In the genomic region with DNA sequence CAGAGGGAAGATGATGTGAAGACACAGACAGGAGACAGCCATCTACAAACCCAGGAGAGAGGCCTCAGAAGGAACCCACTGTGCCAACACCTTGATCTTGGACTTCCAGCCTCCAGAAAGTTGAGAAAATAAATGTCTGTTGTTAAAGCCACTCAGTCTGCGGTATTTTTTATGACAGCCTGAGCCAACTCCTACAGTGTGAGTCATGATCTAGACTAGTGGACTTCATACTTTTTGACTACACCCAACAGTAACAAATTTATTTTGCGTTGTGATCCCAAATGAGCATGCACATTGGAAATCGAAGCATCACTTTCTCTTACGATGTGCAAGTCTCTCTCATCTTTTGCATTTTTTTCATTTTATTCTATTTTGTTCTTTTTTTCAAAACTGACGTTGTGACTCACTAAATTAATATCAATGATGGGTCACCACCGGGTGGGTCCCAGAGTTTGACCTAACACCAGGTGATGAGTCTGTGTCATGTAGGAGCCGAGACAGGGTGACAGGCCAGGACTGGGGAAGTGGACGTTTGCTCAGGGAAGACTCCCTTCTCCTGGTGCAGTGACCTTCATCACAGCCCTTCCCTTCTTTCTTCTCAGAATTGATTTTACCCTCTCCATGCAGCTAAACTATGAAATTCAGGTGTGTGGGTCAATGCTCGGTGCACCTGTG, we compare ENCODE assay signal across 13 cellular contexts. TPM values are rescaled to one million over a fixed set of nuclear protein-coding genes. Genes with fewer than 3 reads are reported as not detected.
DNase-seq lines count a peak whose midpoint lies in the region; ATAC-seq and TF ChIP-seq lines count a peak whose summit lies in the region.
"Had no signal": no experiment of that assay in that cellular context is flagged by ENCODE, and none has a peak within 500 bp of the region (broad histone marks: within the 10 kb centered on the region; RNA-seq: fewer than 3 reads in every experiment).

No MANE protein-coding gene starts in this region.

- no peak for TF ChIP-seq CTCF in choroid plexus epithelial cell (conservative IDR thresholded peaks at IDR 0.05; ENCODE audit: low read depth, low read length)

- peak overlapping the region; percentile 13 for H2AFZ ChIP-seq in neuron (ENCODE audit: low read depth, low read length)

- H3K4me3 ChIP-seq in choroid plexus epithelial cell (ENCODE audit: low read depth, low read length) (no peak overlapping the region), neuron (ENCODE audit: low read length) (no peak overlapping the region)
- H3K4me3 ChIP-seq: thyroid gland had no signal

- no peaks in the 10 kb centered on the region for H3K9me3 ChIP-seq in neuron (ENCODE audit: low read length)
- H3K9me3 ChIP-seq: thyroid gland had no signal

- H3K27me3 ChIP-seq in neuron (ENCODE audit: insufficient read depth, low read length), result no peaks in the 10 kb centered on the region
- H3K27me3 ChIP-seq: thyroid gland had no signal

- H3K36me3 ChIP-seq in neuron (ENCODE audit: insufficient read depth, low read length), result no peaks in the 10 kb centered on the region
- H3K36me3 ChIP-seq: thyroid gland had no signal

- DNase-seq in EH (ENCODE audit: low read depth) (peak; percentile 34), M059J (ENCODE audit: low read depth) (peak; percentile 37), choroid plexus epithelial cell (ENCODE audit: low read depth) (peak; percentile 4), OCI-M1 (lab: John Stamatoyannopoulos, UW) (no peak), NCI-H1417 treated with DMSO at 0.1 percent for 48 hours (lab: John Stamatoyannopoulos, UW) (no peak), kidney glomerular epithelial cell (lab: John Stamatoyannopoulos, UW) (no peak)
- DNase-seq: cortex of kidney, NCI-H510A treated with DMSO at 0.1 percent for 48 hours had no signal

- ATAC-seq in GM18519 (IDR thresholded peaks at IDR 0.05; ENCODE audit: low FRiP score, unreplicated experiment), result no peak

- peaks cover 14% of the 10 kb centered on the region for H3K4me1 ChIP-seq in neuron (ENCODE audit: insufficient read depth, low read length)

RNA-seq across cellular contexts. Expression of a gene that starts 28.9 kb away (rescaled TPM):
- 5.6 and 7.2 TPM in 2 replicates for total RNA-seq in M059J (2014; rRNA removed; shearing (Covaris generic))

RNA-seq across cellular contexts. Expression of a gene that starts 36.8 kb away (rescaled TPM):
- not detected in 2 replicates for total RNA-seq in M059J (2014; rRNA removed; shearing (Covaris generic))
- total RNA-seq: natural killer cell; T-helper 2 cell treated with Interferon-gamma antibody and Interleukin-4, amounts not matched to agents 100 ng/mL and 5 ng/mL, for 36 hours; thyroid gland had no signal

Comparison
In these comparisons a context has a peak if more than half of its experiments do, and no peak if none do; other contexts are left out.
1. DNase-seq: peak in EH (single experiment), M059J (single experiment) and choroid plexus epithelial cell (single experiment); none in OCI-M1 (single experiment), NCI-H1417 treated with DMSO at 0.1 percent for 48 hours (single experiment) and kidney glomerular epithelial cell (single experiment).